In the genomic region with DNA sequence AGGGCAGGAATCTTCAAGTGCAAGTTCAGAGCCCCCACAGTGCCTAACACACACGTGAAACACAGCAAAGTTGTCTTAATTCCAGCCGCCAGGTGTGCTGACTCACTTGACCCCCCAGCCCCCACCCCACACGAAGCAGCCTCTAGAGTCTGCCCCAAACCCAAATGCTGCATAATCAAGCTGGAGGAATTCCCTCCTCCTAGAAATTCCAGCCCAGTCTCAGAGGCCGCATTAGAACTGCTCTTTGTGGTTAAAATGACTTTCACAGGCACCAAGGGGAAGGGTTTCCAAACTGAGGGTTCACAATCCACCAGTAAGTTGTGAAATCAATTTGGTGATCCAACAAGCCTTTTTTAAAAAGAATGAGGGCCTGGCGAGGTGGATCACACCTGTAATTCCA, we compare ENCODE assay signal across 14 cellular contexts.
"Had no signal": no experiment of that assay in that cellular context is flagged by ENCODE, and none has a peak within 500 bp of the region (broad histone marks: within the 10 kb centered on the region; RNA-seq: fewer than 3 reads in every experiment).

No MANE protein-coding gene starts in this region.

- H3K9me3 Mint-ChIP-seq: dendritic cell treated with granulocyte-macrophage colony-stimulating factor and Interleukin-4, amounts not matched to agents 40 ng/mL and 50 ng/mL, for 4 days; effector memory CD8-positive, alpha-beta T cell; mesothelial cell of epicardium; nephron had no signal

- H3K27me3 Mint-ChIP-seq: dendritic cell treated with granulocyte-macrophage colony-stimulating factor and Interleukin-4, amounts not matched to agents 40 ng/mL and 50 ng/mL, for 4 days; effector memory CD8-positive, alpha-beta T cell; progenitor cell of endocrine pancreas had no signal

- H3K27me3 ChIP-seq: pancreas had no signal

- H3K9me3 ChIP-seq: pancreas had no signal

- H3K4me1 ChIP-seq: foreskin keratinocyte, pancreas had no signal

- H3K27ac ChIP-seq: foreskin keratinocyte, pancreas had no signal

- DNase-seq: effector memory CD8-positive, alpha-beta T cell; foreskin keratinocyte; occipital lobe; pancreas; right cardiac atrium; small intestine; stimulated activated CD4-positive, alpha-beta T cell treated with anti-CD3 and anti-CD28 coated beads, Interleukin-12 subunit alpha, Interleukin-12 subunit beta, amount 100 ng/mL, for 4 hours; stimulated activated naive CD4-positive, alpha-beta T cell treated with Interleukin-2 at 50 U/mL for 16 hours; trophoblast cell had no signal

- H3K36me3 ChIP-seq: pancreas had no signal

- ATAC-seq: effector memory CD8-positive, alpha-beta T cell; foreskin keratinocyte; left lobe of liver; pancreas; right cardiac atrium had no signal

- H3K27ac Mint-ChIP-seq: dendritic cell treated with granulocyte-macrophage colony-stimulating factor and Interleukin-4, amounts not matched to agents 40 ng/mL and 50 ng/mL, for 4 days; effector memory CD8-positive, alpha-beta T cell; mesothelial cell of epicardium; nephron; progenitor cell of endocrine pancreas had no signal

- H3K4me3 Mint-ChIP-seq: dendritic cell treated with granulocyte-macrophage colony-stimulating factor and Interleukin-4, amounts not matched to agents 40 ng/mL and 50 ng/mL, for 4 days; effector memory CD8-positive, alpha-beta T cell; mesothelial cell of epicardium; nephron had no signal

- H3K4me1 Mint-ChIP-seq: mesothelial cell of epicardium, nephron had no signal

- H3K36me3 Mint-ChIP-seq: mesothelial cell of epicardium had no signal

- H3K4me3 ChIP-seq: pancreas had no signal
